Comparison of ENCODE assay signal across 20 cellular contexts in genomic region chr1:200889571-200889970, GRCh38. TPM values are rescaled to one million over a fixed set of nuclear protein-coding genes. Genes with fewer than 3 reads are reported as not detected.
A peak's percentile ranks its signal among the peaks of the same experiment; 100 is the strongest.
DNase-seq lines count a peak whose midpoint lies in the region; ATAC-seq, FAIRE-seq and TF ChIP-seq lines count a peak whose summit lies in the region.
"Had no signal": no experiment of that assay in that cellular context is flagged by ENCODE, and none has a peak within 500 bp of the region (broad histone marks: within the 10 kb centered on the region; RNA-seq: fewer than 3 reads in every experiment).

No MANE protein-coding gene starts in this region.

- TF ChIP-seq CTCF in nephron (IDR thresholded peaks at IDR 0.05; ENCODE audit: unreplicated experiment in 3 of 3), result no peak

- H3K4me3 Mint-ChIP-seq in activated CD4-positive, alpha-beta memory T cell treated with anti-CD3 and anti-CD28 coated beads, Interleukin-2, amount 10 ng/mL, durations not matched to agents 7 days and 5 days, result no peak overlapping the region
- H3K4me3 Mint-ChIP-seq in nephron, result peak overlapping the region; percentile 17 to 95 (median 22)

- H3K9me3 ChIP-seq in MG63, result no peaks in the 10 kb centered on the region
- H3K9me3 ChIP-seq: Peyer's patch, sigmoid colon, upper lobe of right lung had no signal

- peaks cover 51% of the 10 kb centered on the region for H3K4me1 Mint-ChIP-seq in activated CD4-positive, alpha-beta memory T cell treated with anti-CD3 and anti-CD28 coated beads, Interleukin-2, amount 10 ng/mL, durations not matched to agents 7 days and 5 days
- H3K4me1 Mint-ChIP-seq in nephron, result peaks cover 49% of the 10 kb centered on the region

- H3K27me3 ChIP-seq in MG63, result peaks cover 16% of the 10 kb centered on the region
- H3K27me3 ChIP-seq: Peyer's patch had no signal

- POLR2A ChIA-PET in activated CD4-positive, alpha-beta memory T cell treated with anti-CD3 and anti-CD28 coated beads, Interleukin-2, amount 10 ng/mL, durations not matched to agents 7 days and 5 days (lab: Charles Lee), result interaction anchor here (1.0 to 4.9 kb wide), 6 partner anchors 12 to 130 kb away, joined by 3 to 45 read pairs (median 8); no protein-coding TSS in a partner anchor

- H3K36me3 ChIP-seq in MG63, result no peaks in the 10 kb centered on the region
- H3K36me3 ChIP-seq: Peyer's patch, sigmoid colon, upper lobe of right lung had no signal

- no peak overlapping the region for H3K27ac Mint-ChIP-seq in activated CD4-positive, alpha-beta memory T cell treated with anti-CD3 and anti-CD28 coated beads, Interleukin-2, amount 10 ng/mL, durations not matched to agents 7 days and 5 days
- H3K27ac Mint-ChIP-seq in nephron, result peak overlapping the region in 1 of 3 experiments; percentile 12

- DNase-seq in activated CD4-positive, CD25-positive, alpha-beta regulatory T cell (lab: John Stamatoyannopoulos, UW), result no peak
- DNase-seq in GM12891 (ENCODE audit: insufficient read length, low spot score) (no peak), MG63 (no peak), hippocampal formation (lab: John Stamatoyannopoulos, UW) (no peak)
- DNase-seq in activated CD4-positive, alpha-beta memory T cell treated with anti-CD3 and anti-CD28 coated beads, Interleukin-2, amount 10 ng/mL, durations not matched to agents 7 days and 5 days, result peak; percentile 27
- DNase-seq: activated CD8-positive, alpha-beta memory T cell treated with anti-CD3 and anti-CD28 coated beads, Interleukin-2, amount 50 U/mL, for 48 hours; left cardiac atrium; NCI-H1048; NCI-H446 treated with DMSO at 0.1 percent for 48 hours; T-helper 9 cell; upper lobe of right lung had no signal

- CTCF ChIA-PET in activated CD4-positive, alpha-beta memory T cell treated with anti-CD3 and anti-CD28 coated beads, Interleukin-2, amount 10 ng/mL, durations not matched to agents 7 days and 5 days (lab: Charles Lee), result interaction anchor here (1.3 to 1.7 kb wide), 4 partner anchors 16 to 268 kb away, joined by 3 to 5 read pairs (median 4); partner anchors contain the start of gene TMEM9

- peak; percentile 81 to 86 for ATAC-seq in activated CD4-positive, CD25-positive, alpha-beta regulatory T cell treated with anti-CD3 and anti-CD28 coated beads, Interleukin-2, amount 50 U/mL, for 24 hours
- no peak for ATAC-seq in HG03139 (IDR thresholded peaks at IDR 0.05; ENCODE audit: unreplicated experiment)
- ATAC-seq: left cardiac atrium, upper lobe of right lung had no signal

- no peaks in the 10 kb centered on the region for H3K9me3 Mint-ChIP-seq in activated CD4-positive, alpha-beta memory T cell treated with anti-CD3 and anti-CD28 coated beads, Interleukin-2, amount 10 ng/mL, durations not matched to agents 7 days and 5 days
- H3K9me3 Mint-ChIP-seq in nephron, result no peaks in the 10 kb centered on the region

- H3K4me3 ChIP-seq in MG63, result no peak overlapping the region
- H3K4me3 ChIP-seq: Peyer's patch, sigmoid colon, upper lobe of right lung had no signal

- H3K36me3 Mint-ChIP-seq in activated CD4-positive, alpha-beta memory T cell treated with anti-CD3 and anti-CD28 coated beads, Interleukin-2, amount 10 ng/mL, durations not matched to agents 7 days and 5 days (ENCODE audit: low read depth), result no peaks in the 10 kb centered on the region
- no peaks in the 10 kb centered on the region for H3K36me3 Mint-ChIP-seq in nephron (ENCODE audit: low read depth)

- H3K27me3 Mint-ChIP-seq in activated CD4-positive, alpha-beta memory T cell treated with anti-CD3 and anti-CD28 coated beads, Interleukin-2, amount 10 ng/mL, durations not matched to agents 7 days and 5 days, result peaks cover 57% of the 10 kb centered on the region
- H3K27me3 Mint-ChIP-seq in nephron (ENCODE audit: low read depth), result peaks cover 34% of the 10 kb centered on the region

- no peak for TF ChIP-seq POLR2A in GM12891 (IDR thresholded peaks at IDR 0.05; ENCODE audit: low read depth, low read length)

- peak; percentile 56 for FAIRE-seq in GM12891 (lab: Jason Lieb, UNC)
- FAIRE-seq: endometrium, H1 had no signal

TF ChIP-seq in GM12891, 5 proteins besides CTCF, POLR2A, EP300 and RAD21:
- TF ChIP-seq PAX5 (IDR thresholded peaks at IDR 0.05; ENCODE audit: insufficient read depth, low read length, severe bottlenecking) (no peak), TAF1 (IDR thresholded peaks at IDR 0.05; ENCODE audit: low read depth, low read length) (no peak), SPI1 (IDR thresholded peaks at IDR 0.05; ENCODE audit: low read depth, low read length) (no peak), POU2F2 (IDR thresholded peaks at IDR 0.05; ENCODE audit: low read depth, low read length) (no peak), POLR2AphosphoS5 (IDR thresholded peaks at IDR 0.05; ENCODE audit: low read depth, low read length) (no peak)
TF ChIP-seq in GM12891: peak in this region for 0.

RNA-seq across cellular contexts. Expression of gene INAVA, which starts 5.1 kb away (rescaled TPM):
- 4.5 TPM for polyA plus RNA-seq in GM12891 (2012; ENCODE audit: low read depth, missing spikeins)
- under 1 TPM in 1 of 2 experiments, not detected in 1; 0.45 TPM for total RNA-seq in activated CD4-positive, alpha-beta memory T cell treated with anti-CD3 and anti-CD28 coated beads, Interleukin-2, amount 10 ng/mL, durations not matched to agents 7 days and 5 days
- total RNA-seq in MG63 (2014; rRNA removed; shearing (Covaris generic); ENCODE audit: low replicate concordance), result not detected in 2 replicates

RNA-seq across cellular contexts. Expression of gene GPR25, which starts 16.8 kb away (rescaled TPM):
- polyA plus RNA-seq in GM12891 (2012; ENCODE audit: low read depth, missing spikeins), result not detected
- total RNA-seq in activated CD4-positive, alpha-beta memory T cell treated with anti-CD3 and anti-CD28 coated beads, Interleukin-2, amount 10 ng/mL, durations not matched to agents 7 days and 5 days, result under 1 TPM in 1 of 2 experiments, not detected in 1; 0.25 TPM
- not detected in 2 replicates for total RNA-seq in MG63 (2014; rRNA removed; shearing (Covaris generic); ENCODE audit: low replicate concordance)
- total RNA-seq: glomerular endothelial cell, H1, left cardiac atrium, myocyte, Peyer's patch, sigmoid colon had no signal
- polyA plus RNA-seq: H1 had no signal
